Comparison of ENCODE assay signal across 22 cellular contexts in genomic region chr2:229463941-229464340, GRCh38.
"Had no signal": no experiment of that assay in that cellular context is flagged by ENCODE, and none has a peak within 500 bp of the region (broad histone marks: within the 10 kb centered on the region; RNA-seq: fewer than 3 reads in every experiment).

No MANE protein-coding gene starts in this region.

- H3K36me3 ChIP-seq: Peyer's patch, SJSA1 had no signal

- DNase-seq: activated CD4-positive, alpha-beta T cell treated with anti-CD3 and anti-CD28 coated beads, Interleukin-2, amount 10 ng/mL, durations not matched to agents 24 days and 14 days; activated CD4-positive, alpha-beta T cell treated with anti-CD3 and anti-CD28 coated beads, Interleukin-2, amount 50 U/mL, for 48 hours; activated CD8-positive, alpha-beta memory T cell treated with anti-CD3 and anti-CD28 coated beads, Interleukin-2, amount 10 ng/mL, durations not matched to agents 7 days and 5 days; activated effector memory CD4-positive, alpha-beta T cell treated with Interleukin-2 at 50 U/mL for 16 hours; activated naive CD4-positive, alpha-beta T cell; activated T-cell treated with anti-CD3 and anti-CD28 coated beads, Interleukin-2, amount 50 U/mL, for 24 hours; amniotic stem cell; MM.1S; NCI-H1105; NCI-H1436; NCI-H187; NCI-H2081; NCI-H510A treated with DMSO at 0.1 percent for 48 hours; NCI-H69; NK-92 treated with Interleukin-12 subunit alpha and Interleukin-12 subunit beta, amount 100 ng/mL, for 24 hours; OCI-M1; Peyer's patch; SHP77 had no signal

- H3K27ac ChIP-seq: KMS-11, Peyer's patch, SJSA1 had no signal

- H3K4me3 ChIP-seq: Peyer's patch, SJSA1 had no signal

- H3K9me3 ChIP-seq: Peyer's patch, SJSA1 had no signal

- H3K9ac ChIP-seq: KMS-11 had no signal

- H3K4me1 ChIP-seq: Peyer's patch, SJSA1 had no signal

- H3K27me3 ChIP-seq: Peyer's patch, SJSA1 had no signal

- ATAC-seq: activated CD4-positive, CD25-positive, alpha-beta regulatory T cell treated with anti-CD3 and anti-CD28 coated beads, Interleukin-2, amount 50 U/mL, for 24 hours; activated CD8-positive, alpha-beta memory T cell treated with anti-CD3 and anti-CD28 coated beads, Interleukin-2, amount 10 ng/mL, durations not matched to agents 7 days and 5 days; SK-N-SH treated with all-trans-retinoic acid at 6 μM for 48 hours had no signal

- H3K4me2 ChIP-seq: KMS-11 had no signal
